In genomic region chr3:153161138-153161713, GRCh38 we compare ENCODE assay signal across 8 cellular contexts. TPM values are rescaled to one million over a fixed set of nuclear protein-coding genes. Genes with fewer than 3 reads are reported as not detected.
A peak's percentile ranks its signal among the peaks of the same experiment; 100 is the strongest.
DNase-seq lines count a peak whose midpoint lies in the region; ATAC-seq, FAIRE-seq and TF ChIP-seq lines count a peak whose summit lies in the region.

No MANE protein-coding gene starts in this region.

- H3K4me3 Mint-ChIP-seq in HFFc6, result peak overlapping the region; percentile 99
- H3K4me3 Mint-ChIP-seq in activated naive CD8-positive, alpha-beta T cell treated with anti-CD3 and anti-CD28 coated beads, Interleukin-2, amount 50 U/mL, for 24 hours, result peak overlapping the region; percentile 96

- peaks cover 5% of the 10 kb centered on the region for H3K27me3 Mint-ChIP-seq in HFFc6 (ENCODE audit: insufficient read depth)
- H3K27me3 Mint-ChIP-seq in activated naive CD8-positive, alpha-beta T cell treated with anti-CD3 and anti-CD28 coated beads, Interleukin-2, amount 50 U/mL, for 24 hours, result no peaks in the 10 kb centered on the region

- peaks cover 24% of the 10 kb centered on the region for H4K20me1 ChIP-seq in SU-DHL-6 (ENCODE audit: low read depth, low read length)

- H3K36me3 ChIP-seq in SU-DHL-6 (ENCODE audit: low read length) (no peaks in the 10 kb centered on the region), cardiac muscle cell (no peaks in the 10 kb centered on the region), pancreas (no peaks in the 10 kb centered on the region), tibial nerve (no peaks in the 10 kb centered on the region)

- peak overlapping the region; percentile 79 for H3K9ac ChIP-seq in SU-DHL-6 (ENCODE audit: low read length)

- peak; percentile 94 for FAIRE-seq in pancreas (lab: Jason Lieb, UNC)

- no peaks in the 10 kb centered on the region for H3K9me2 ChIP-seq in SU-DHL-6 (replicated peaks; ENCODE audit: insufficient read depth, low read length)

- H3K9me3 ChIP-seq in SU-DHL-6 (ENCODE audit: insufficient read depth, low read length) (no peaks in the 10 kb centered on the region), cardiac muscle cell (ENCODE audit: low read depth) (no peaks in the 10 kb centered on the region), pancreas (no peaks in the 10 kb centered on the region), tibial nerve (no peaks in the 10 kb centered on the region)

- TF ChIP-seq CTCF in HFFc6 (IDR thresholded peaks at IDR 0.05) (no peak), SU-DHL-6 (IDR thresholded peaks at IDR 0.05; ENCODE audit: insufficient read depth, low read length, poor library complexity, severe bottlenecking) (no peak), cardiac muscle cell (IDR thresholded peaks at IDR 0.05; ENCODE audit: low read depth, low read length) (no peak), pancreas (IDR thresholded peaks at IDR 0.05) (no peak), tibial nerve (IDR thresholded peaks at IDR 0.05) (peak in 2 of 5 experiments; percentile 12 to 46)

- peak; percentile 88 for ATAC-seq in activated naive CD8-positive, alpha-beta T cell treated with anti-CD3 and anti-CD28 coated beads, Interleukin-2, amount 50 U/mL, for 24 hours
- ATAC-seq in pancreas, result peak; percentile 81 to 88 (median 82)

- H3K4me1 Mint-ChIP-seq in HFFc6 (ENCODE audit: low read depth), result peaks cover 37% of the 10 kb centered on the region
- peaks cover 42% of the 10 kb centered on the region for H3K4me1 Mint-ChIP-seq in activated naive CD8-positive, alpha-beta T cell treated with anti-CD3 and anti-CD28 coated beads, Interleukin-2, amount 50 U/mL, for 24 hours

- H2AFZ ChIP-seq in SU-DHL-6 (ENCODE audit: low read depth, low read length, severe bottlenecking), result peak overlapping the region; percentile 46

- H3K27ac Mint-ChIP-seq in HFFc6, result peak overlapping the region; percentile 96
- H3K27ac Mint-ChIP-seq in activated naive CD8-positive, alpha-beta T cell treated with anti-CD3 and anti-CD28 coated beads, Interleukin-2, amount 50 U/mL, for 24 hours, result peak overlapping the region; percentile 95

- H3K79me2 ChIP-seq in SU-DHL-6 (ENCODE audit: insufficient read depth, low read length), result peaks cover 41% of the 10 kb centered on the region

- H3K27ac ChIP-seq in SU-DHL-6 (ENCODE audit: low read depth, low read length), result peak overlapping the region; percentile 78
- H3K27ac ChIP-seq in cardiac muscle cell, result peak overlapping the region; percentile 79
- peak overlapping the region; percentile 91 to 97 (median 95) for H3K27ac ChIP-seq in pancreas
- peak overlapping the region; percentile 76 to 95 (median 90) for H3K27ac ChIP-seq in tibial nerve

- peak; percentile 100 for DNase-seq in GM04504 (ENCODE audit: low read depth)
- peak; percentile 100 for DNase-seq in HFFc6
- peak; percentile 100 for DNase-seq in NAMALWA (ENCODE audit: low spot score)
- DNase-seq in activated naive CD8-positive, alpha-beta T cell treated with anti-CD3 and anti-CD28 coated beads, Interleukin-2, amount 50 U/mL, for 24 hours, result peak; percentile 82
- peak; percentile 98 to 100 for DNase-seq in cardiac muscle cell (ENCODE audit: low read depth in 1 of 2, low spot score in 1 of 2)
- DNase-seq in pancreas, result peak; percentile 81 to 96 (median 94)
- peak; percentile 90 to 96 for DNase-seq in tibial nerve (ENCODE audit: low spot score in 2 of 2)

- peak in 1 of 2 donors; percentile 89 for TF ChIP-seq EP300 in tibial nerve (IDR thresholded peaks at IDR 0.05)

- H3K4me3 ChIP-seq in SU-DHL-6 (ENCODE audit: insufficient read depth, low read length, poor library complexity, severe bottlenecking) (peak overlapping the region; percentile 89), cardiac muscle cell (peak overlapping the region; percentile 67), pancreas (peak overlapping the region; percentile 80 to 93 (median 91)), tibial nerve (peak overlapping the region; percentile 77 to 90 (median 88))

- H3K27me3 ChIP-seq in SU-DHL-6 (ENCODE audit: low read length) (no peaks in the 10 kb centered on the region), cardiac muscle cell (no peaks in the 10 kb centered on the region), pancreas (no peaks in the 10 kb centered on the region), tibial nerve (no peaks in the 10 kb centered on the region)

- H3F3A ChIP-seq in SU-DHL-6 (ENCODE audit: insufficient read depth), result no peaks in the 10 kb centered on the region; the same call in 1 of the 2 replicates

- peak; percentile 38 to 72 for TF ChIP-seq POLR2A in tibial nerve (IDR thresholded peaks at IDR 0.05)

- H3K4me1 ChIP-seq in cardiac muscle cell (ENCODE audit: low read depth) (peaks cover 13% of the 10 kb centered on the region), pancreas (peaks cover 6 to 16% (median 13%) of the 10 kb centered on the region in 3 donors), tibial nerve (peaks cover 0 to 32% (median 8%) of the 10 kb centered on the region in 4 donors)

- peak overlapping the region; percentile 66 for H3K4me2 ChIP-seq in SU-DHL-6 (ENCODE audit: low read depth, low read length, poor library complexity, severe bottlenecking)

- intact Hi-C loops in pancreas (cut with DNase I), result no loop called here

- no peaks in the 10 kb centered on the region for H3K9me3 Mint-ChIP-seq in HFFc6
- H3K9me3 Mint-ChIP-seq in activated naive CD8-positive, alpha-beta T cell treated with anti-CD3 and anti-CD28 coated beads, Interleukin-2, amount 50 U/mL, for 24 hours, result no peaks in the 10 kb centered on the region

- peaks cover 37% of the 10 kb centered on the region for H3K36me3 Mint-ChIP-seq in HFFc6 (ENCODE audit: low read depth)
- peaks cover 9% of the 10 kb centered on the region for H3K36me3 Mint-ChIP-seq in activated naive CD8-positive, alpha-beta T cell treated with anti-CD3 and anti-CD28 coated beads, Interleukin-2, amount 50 U/mL, for 24 hours (ENCODE audit: low read depth)

- WGBS in pancreas, 2 donors, result 0% methylated on average over 27 of the region's 27 CpGs
- 0% methylated on average over 27 of the region's 27 CpGs for WGBS in tibial nerve, 2 donors

RNA-seq across cellular contexts. Expression of gene RAP2B, which starts 0.8 kb away (rescaled TPM):
- 10 to 100 TPM; 13.3 to 20.9 (median 18.6) TPM for total RNA-seq in HFFc6 (2021; fragmentation: NEBNext Ultra II Directional; extraction: Animal tissue kit (Norgen Biotek cat#: 25700))
- total RNA-seq in cardiac muscle cell (6.9 and 8.2 TPM in 2 replicates), pancreas (1 to 10 TPM; 2.1 to 7.9 (median 3.4) TPM), tibial nerve (10 to 100 TPM; 15.1 to 17.3 (median 15.8) TPM)
- polyA plus RNA-seq in cardiac muscle cell (5.3 and 5.7 TPM in 2 replicates), pancreas (1 to 10 TPM; 1.6 to 2.1 TPM)

Comparison
In these comparisons a context has a peak if more than half of its experiments do, and no peak if none do; other contexts are left out.
1. Peak in every context shown above with its lines: DNase-seq, ATAC-seq, H3K4me3 ChIP-seq and H3K27ac ChIP-seq.